21 cellular contexts compared by ENCODE assay signal in the genomic region with DNA sequence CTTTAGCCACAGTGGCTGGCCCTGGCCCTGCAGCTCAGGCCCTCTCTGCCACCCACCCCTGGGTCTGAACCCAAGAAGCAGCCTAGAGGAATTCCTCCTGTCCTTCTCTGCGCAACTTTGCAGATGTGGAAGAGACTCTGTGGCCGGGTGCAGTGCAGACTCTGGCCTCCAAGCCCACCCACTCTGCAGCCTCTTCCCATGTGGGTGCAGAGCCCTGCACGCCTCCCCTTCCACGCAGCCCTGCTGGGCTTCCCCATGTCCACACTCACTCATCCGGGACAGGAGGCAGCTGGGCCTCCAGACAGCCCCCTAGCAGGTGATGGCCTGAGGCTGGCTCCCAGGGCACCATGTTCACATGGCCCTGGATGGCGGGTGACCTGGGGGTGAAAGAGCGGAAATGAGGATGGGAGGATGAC. TPM values are rescaled to one million over a fixed set of nuclear protein-coding genes. Genes with fewer than 3 reads are reported as not detected.
DNase-seq lines count a peak whose midpoint lies in the region; ATAC-seq and TF ChIP-seq lines count a peak whose summit lies in the region.
"Had no signal": no experiment of that assay in that cellular context is flagged by ENCODE, and none has a peak within 500 bp of the region (broad histone marks: within the 10 kb centered on the region; RNA-seq: fewer than 3 reads in every experiment).

No MANE protein-coding gene starts in this region.

- H4K8ac ChIP-seq in neuronal stem cell (ENCODE audit: low read depth, low read length): no peak overlapping the region

- H3K4me3 ChIP-seq in neuronal stem cell (ENCODE audit: low read length in 2 of 2) (no peak overlapping the region), aorta (ENCODE audit: low read length in 2 of 2) (no peak overlapping the region), PC-3 (ENCODE audit: low read length) (no peak overlapping the region), gastrocnemius medialis (no peak overlapping the region)
- H3K4me3 ChIP-seq: GM23338, MG63 had no signal

- peak overlapping the region; percentile 82 for H3K14ac ChIP-seq in neuronal stem cell (ENCODE audit: low read length)

- no CpG with 5 or more reads among the region's 7 CpGs for WGBS in neuronal stem cell (ENCODE audit: extremely low coverage in 2 of 2, insufficient read length in 2 of 2, insufficient replicate concordance in 1 of 2), 2 donors
- WGBS in aorta, 2 donors: 78 to 86% methylated on average over 7 of the region's 7 CpGs

- no peaks in the 10 kb centered on the region for H3K27me3 ChIP-seq in neuronal stem cell (ENCODE audit: control insufficient read depth in 3 of 3, insufficient read depth in 3 of 3, low read depth in 1 of 3, low read length in 3 of 3)
- H3K27me3 ChIP-seq in aorta (ENCODE audit: control insufficient read depth in 1 of 2, insufficient read depth in 2 of 2, low read length in 1 of 2): no peaks in the 10 kb centered on the region
- no peaks in the 10 kb centered on the region for H3K27me3 ChIP-seq in PC-3 (ENCODE audit: low read length)
- no peaks in the 10 kb centered on the region for H3K27me3 ChIP-seq in gastrocnemius medialis

- peaks cover 5 to 6% of the 10 kb centered on the region in 2 donors for H3K4me1 Mint-ChIP-seq in natural killer cell treated with Interleukin-12 subunit alpha and Interleukin-12 subunit beta and Interleukin-15 and Interleukin-18, amount 100 ng/mL, for 72 hours (ENCODE audit: low read depth in 2 of 2)
- no peaks in the 10 kb centered on the region for H3K4me1 Mint-ChIP-seq in natural killer cell
- H3K4me1 Mint-ChIP-seq in activated T-helper 17 cell treated with anti-CD3 and anti-CD28 coated beads, Interleukin-2, amount 50 U/mL, for 72 hours: peaks cover 6% of the 10 kb centered on the region

- no TSS peak for BruUV-seq in PC-3 (replicated peaks; lab: Mats Ljungman, UMichigan)

- in situ Hi-C loops in gastrocnemius medialis (cut with MboI; ENCODE audit: low sequenced_read_pairs in 4 of 4): no loop called here

- TF ChIP-seq POLR2A in gastrocnemius medialis (IDR thresholded peaks at IDR 0.05): no peak

- intact Hi-C loops in natural killer cell (cut with micrococcal nuclease): no loop called here
- intact Hi-C loops in aorta (cut with DNase I): no loop called here
- intact Hi-C loops in PC-3 (cut with micrococcal nuclease): no loop called here
- intact Hi-C loops in gastrocnemius medialis (cut with DNase I; ENCODE audit: low total_unique reads): no loop called here

- no peaks in the 10 kb centered on the region for H3K27me3 Mint-ChIP-seq in natural killer cell treated with Interleukin-12 subunit alpha and Interleukin-12 subunit beta and Interleukin-15 and Interleukin-18, amount 100 ng/mL, for 72 hours
- no peaks in the 10 kb centered on the region for H3K27me3 Mint-ChIP-seq in natural killer cell (ENCODE audit: low read depth in 2 of 2)
- no peaks in the 10 kb centered on the region for H3K27me3 Mint-ChIP-seq in activated T-helper 17 cell treated with anti-CD3 and anti-CD28 coated beads, Interleukin-2, amount 50 U/mL, for 72 hours

- H3K9me3 ChIP-seq in neuronal stem cell (replicated peaks in 1 of 2; ENCODE audit: control insufficient read depth in 2 of 2, insufficient read depth in 1 of 2, low read depth in 1 of 2, low read length in 2 of 2) (no peaks in the 10 kb centered on the region), aorta (ENCODE audit: control insufficient read depth, low read length) (no peaks in the 10 kb centered on the region), PC-3 (ENCODE audit: low read length) (no peaks in the 10 kb centered on the region), gastrocnemius medialis (no peaks in the 10 kb centered on the region)
- H3K9me3 ChIP-seq: MG63 had no signal

- H3K9me2 ChIP-seq in PC-3 (replicated peaks; ENCODE audit: low read length): no peaks in the 10 kb centered on the region

- no peaks in the 10 kb centered on the region for H3K9me3 Mint-ChIP-seq in natural killer cell treated with Interleukin-12 subunit alpha and Interleukin-12 subunit beta and Interleukin-15 and Interleukin-18, amount 100 ng/mL, for 72 hours
- no peaks in the 10 kb centered on the region for H3K9me3 Mint-ChIP-seq in natural killer cell
- no peaks in the 10 kb centered on the region for H3K9me3 Mint-ChIP-seq in activated T-helper 17 cell treated with anti-CD3 and anti-CD28 coated beads, Interleukin-2, amount 50 U/mL, for 72 hours
- H3K9me3 Mint-ChIP-seq: GM23338 had no signal

- peak overlapping the region; percentile 10 for H3K23ac ChIP-seq in neuronal stem cell (ENCODE audit: low read depth, low read length, poor library complexity)

- POLR2A ChIA-PET in PC-3 (lab: Charles Lee; ENCODE audit: unreplicated experiment): no interaction called here

- H2BK15ac ChIP-seq in neuronal stem cell (ENCODE audit: low read length): peak overlapping the region; percentile 43

- peak; percentile 3 to 24 for ATAC-seq in natural killer cell treated with Interleukin-12 subunit alpha and Interleukin-12 subunit beta and Interleukin-15 and Interleukin-18, amount 100 ng/mL, for 72 hours
- ATAC-seq in natural killer cell (no peak), aorta (ENCODE audit: low FRiP score) (no peak), GM19455 (IDR thresholded peaks at IDR 0.05; ENCODE audit: unreplicated experiment) (no peak), PC-3 (no peak), gastrocnemius medialis (no peak)
- no peak for ATAC-seq in activated T-helper 17 cell treated with anti-CD3 and anti-CD28 coated beads, Interleukin-2, amount 50 U/mL, for 72 hours (replicated peaks)
- ATAC-seq: GM23338, Right ventricle myocardium inferior had no signal

- H2AK5ac ChIP-seq in neuronal stem cell (ENCODE audit: low read depth, low read length): peak overlapping the region; percentile 63

- H3K4me3 Mint-ChIP-seq in natural killer cell treated with Interleukin-12 subunit alpha and Interleukin-12 subunit beta and Interleukin-15 and Interleukin-18, amount 100 ng/mL, for 72 hours: no peak overlapping the region
- no peak overlapping the region for H3K4me3 Mint-ChIP-seq in natural killer cell
- H3K4me3 Mint-ChIP-seq in activated T-helper 17 cell treated with anti-CD3 and anti-CD28 coated beads, Interleukin-2, amount 50 U/mL, for 72 hours: peak overlapping the region; percentile 85
- H3K4me3 Mint-ChIP-seq: GM23338 had no signal

- H2BK5ac ChIP-seq in neuronal stem cell (ENCODE audit: low read length): peak overlapping the region; percentile 75

- no peaks in the 10 kb centered on the region for H3K79me2 ChIP-seq in PC-3 (ENCODE audit: low read length)

- H3K9ac ChIP-seq in neuronal stem cell (ENCODE audit: low read depth, low read length, poor library complexity) (peak overlapping the region; percentile 70), PC-3 (ENCODE audit: low read length) (no peak overlapping the region)

- peak overlapping the region; percentile 76 for H3K18ac ChIP-seq in neuronal stem cell (ENCODE audit: low read length)

- H3K4me1 ChIP-seq in neuronal stem cell (ENCODE audit: control insufficient read depth in 2 of 2, insufficient read depth in 1 of 2, low read depth in 1 of 2, low read length in 2 of 2) (peaks cover 0 to 4% of the 10 kb centered on the region in 2 donors), aorta (ENCODE audit: control insufficient read depth in 1 of 2, insufficient read depth in 2 of 2, low read length in 2 of 2) (no peaks in the 10 kb centered on the region), PC-3 (ENCODE audit: insufficient read depth, low read length) (no peaks in the 10 kb centered on the region), gastrocnemius medialis (no peaks in the 10 kb centered on the region)

- no peaks in the 10 kb centered on the region for H3K36me3 ChIP-seq in neuronal stem cell (replicated peaks in 1 of 2; ENCODE audit: control insufficient read depth in 2 of 2, insufficient read depth in 2 of 2, low read length in 2 of 2)
- H3K36me3 ChIP-seq in aorta (ENCODE audit: control insufficient read depth in 1 of 2, insufficient read depth in 2 of 2, low read length in 1 of 2): no peaks in the 10 kb centered on the region
- no peaks in the 10 kb centered on the region for H3K36me3 ChIP-seq in PC-3 (ENCODE audit: low read depth, low read length)
- no peaks in the 10 kb centered on the region for H3K36me3 ChIP-seq in gastrocnemius medialis
- H3K36me3 ChIP-seq: MG63 had no signal

- CTCF ChIA-PET in PC-3 (lab: Charles Lee): no interaction called here

- H2BK12ac ChIP-seq in neuronal stem cell (ENCODE audit: low read length): peak overlapping the region; percentile 41

- peaks cover 5% of the 10 kb centered on the region for H3K79me1 ChIP-seq in neuronal stem cell (ENCODE audit: low read depth, low read length)

- no peak overlapping the region for H3K27ac ChIP-seq in neuronal stem cell (replicated peaks; ENCODE audit: low read length)
- H3K27ac ChIP-seq in aorta (ENCODE audit: low read depth in 1 of 2, low read length in 2 of 2): no peak overlapping the region
- no peak overlapping the region for H3K27ac ChIP-seq in PC-3 (ENCODE audit: low read length)
- no peak overlapping the region for H3K27ac ChIP-seq in gastrocnemius medialis
- H3K27ac ChIP-seq: C4-2B had no signal

- H4K20me1 ChIP-seq in PC-3 (ENCODE audit: low read length): no peaks in the 10 kb centered on the region

- no peak overlapping the region for H4K91ac ChIP-seq in neuronal stem cell (ENCODE audit: low read depth, low read length, poor library complexity)

- H3K27ac Mint-ChIP-seq in natural killer cell treated with Interleukin-12 subunit alpha and Interleukin-12 subunit beta and Interleukin-15 and Interleukin-18, amount 100 ng/mL, for 72 hours: no peak overlapping the region
- no peak overlapping the region for H3K27ac Mint-ChIP-seq in natural killer cell
- H3K27ac Mint-ChIP-seq in activated T-helper 17 cell treated with anti-CD3 and anti-CD28 coated beads, Interleukin-2, amount 50 U/mL, for 72 hours: peak overlapping the region; percentile 98
- H3K27ac Mint-ChIP-seq: GM23338 had no signal

- no peak overlapping the region for H2AFZ ChIP-seq in neuronal stem cell (ENCODE audit: low read length)
- H2AFZ ChIP-seq in PC-3 (ENCODE audit: low read length): no peak overlapping the region
- H2AFZ ChIP-seq: GM23338 had no signal

- TF ChIP-seq CTCF in natural killer cell (IDR thresholded peaks at IDR 0.05) (no peak), PC-3 (conservative IDR thresholded peaks at IDR 0.05; ENCODE audit: low read depth, low read length) (no peak), gastrocnemius medialis (IDR thresholded peaks at IDR 0.05 in 4 of 5, conservative IDR thresholded peaks at IDR 0.05 in 1 of 5) (no peak)

- no peaks in the 10 kb centered on the region for H3F3A ChIP-seq in PC-3 (ENCODE audit: low read length, unreplicated experiment)

- H3K4ac ChIP-seq in neuronal stem cell (ENCODE audit: low read length): no peak overlapping the region

- H3K36me3 Mint-ChIP-seq in natural killer cell treated with Interleukin-12 subunit alpha and Interleukin-12 subunit beta and Interleukin-15 and Interleukin-18, amount 100 ng/mL, for 72 hours: no peaks in the 10 kb centered on the region
- H3K36me3 Mint-ChIP-seq in natural killer cell: no peaks in the 10 kb centered on the region
- H3K36me3 Mint-ChIP-seq in activated T-helper 17 cell treated with anti-CD3 and anti-CD28 coated beads, Interleukin-2, amount 50 U/mL, for 72 hours (ENCODE audit: low read depth): peaks cover 9% of the 10 kb centered on the region

- no peak overlapping the region for H2BK120ac ChIP-seq in neuronal stem cell (ENCODE audit: low read depth, low read length)

- peak; percentile 38 for DNase-seq in natural killer cell treated with Interleukin-12 subunit alpha and Interleukin-12 subunit beta and Interleukin-15 and Interleukin-18, amount 100 ng/mL, for 72 hours (ENCODE audit: low spot score)
- DNase-seq in natural killer cell (no peak), neuronal stem cell (ENCODE audit: low spot score) (no peak), aorta (peak; percentile 15 to 60), PC-3 (no peak), gastrocnemius medialis (no peak)
- DNase-seq: DMS79 treated with DMSO at 0.1 percent for 48 hours; Kasumi-1; MG63; NCI-H1048; NCI-H1436; NCI-H2029 treated with DMSO at 0.1 percent for 48 hours; NCI-H2171; NCI-H446; NK-92 treated with Interleukin-12 subunit alpha and Interleukin-12 subunit beta, amount 100 ng/mL, for 24 hours had no signal

- H3K4me2 ChIP-seq in neuronal stem cell (ENCODE audit: insufficient read depth, low read length, poor library complexity, severe bottlenecking) (no peak overlapping the region), PC-3 (ENCODE audit: low read length) (no peak overlapping the region)
- H3K4me2 ChIP-seq: GM23338 had no signal

RNA-seq across cellular contexts. Expression of gene TEX29, which starts 2.5 kb away (rescaled TPM):
- under 1 TPM; 0.59 to 0.67 TPM for total RNA-seq in natural killer cell treated with Interleukin-12 subunit alpha and Interleukin-12 subunit beta and Interleukin-15 and Interleukin-18, amount 100 ng/mL, for 72 hours
- total RNA-seq in natural killer cell: not detected
- total RNA-seq in activated T-helper 17 cell treated with anti-CD3 and anti-CD28 coated beads, Interleukin-2, amount 50 U/mL, for 72 hours: 1 to 10 TPM; 1.7 to 2.2 TPM
- polyA plus RNA-seq in neuronal stem cell (2013, experiment 1 of 2): 0.17 TPM
- polyA plus RNA-seq in neuronal stem cell (2013, experiment 2 of 2): 0.26 TPM
- total RNA-seq in aorta: 1 to 10 TPM in 1 of 2 donors, under 1 TPM in 1; 0.96 to 1.8 TPM
- polyA plus RNA-seq in aorta: 1 to 10 TPM; 1.6 to 5.5 TPM
- total RNA-seq in PC-3 (2014; rRNA removed): not detected in 2 replicates
- 1 to 10 TPM in 2 of 4 donors, not detected in 2; 1.1 to 3.4 TPM for total RNA-seq in gastrocnemius medialis
- total RNA-seq: G401, GM23338, Right ventricle myocardium inferior had no signal

Comparison
In these comparisons a context has a peak if more than half of its experiments do, and no peak if none do; other contexts are left out.
1. ATAC-seq: peak in natural killer cell treated with Interleukin-12 subunit alpha and Interleukin-12 subunit beta and Interleukin-15 and Interleukin-18, amount 100 ng/mL, for 72 hours (2 of 2); none in natural killer cell (0 of 3), activated T-helper 17 cell treated with anti-CD3 and anti-CD28 coated beads, Interleukin-2, amount 50 U/mL, for 72 hours (single experiment), aorta (single experiment), GM19455 (single experiment), PC-3 (single experiment) and gastrocnemius medialis (0 of 2).
2. DNase-seq: peak in natural killer cell treated with Interleukin-12 subunit alpha and Interleukin-12 subunit beta and Interleukin-15 and Interleukin-18, amount 100 ng/mL, for 72 hours (single experiment) and aorta (2 of 2); none in natural killer cell (single experiment), neuronal stem cell (single experiment), PC-3 (single experiment) and gastrocnemius medialis (0 of 2).